14 cellular contexts compared by ENCODE assay signal in the genomic region with DNA sequence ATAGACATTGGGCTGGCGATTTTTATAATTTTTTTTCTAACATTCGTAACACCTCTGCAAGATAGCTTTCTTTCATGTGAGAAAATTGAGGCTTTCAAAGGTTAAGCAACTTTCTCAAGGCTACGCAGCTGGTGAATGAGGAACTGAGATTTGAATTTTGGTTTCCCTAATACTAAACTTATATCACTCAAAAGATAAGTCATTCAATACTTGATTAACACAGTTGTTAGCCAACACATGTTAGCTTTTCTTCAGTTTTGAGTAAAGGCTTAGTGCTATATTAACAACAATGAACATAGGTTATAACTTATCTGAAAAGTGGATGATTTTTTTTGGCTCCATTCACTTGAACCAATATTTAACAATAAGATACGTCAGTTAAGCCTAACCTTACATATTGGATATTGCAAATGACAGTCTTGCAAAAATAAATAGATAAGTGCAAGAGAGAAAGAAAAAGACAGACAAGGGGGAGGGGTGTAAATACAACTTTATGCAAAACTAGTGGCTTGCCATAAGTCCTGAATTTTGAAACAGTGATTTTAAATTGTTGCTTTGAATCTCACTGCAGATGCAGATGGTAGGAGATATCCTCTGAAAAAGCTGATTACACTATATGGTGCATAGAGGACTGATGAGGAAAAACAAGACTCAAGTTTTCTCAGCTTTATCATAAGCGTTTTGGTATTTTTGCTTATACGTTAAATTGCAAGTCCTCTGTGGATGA. TPM values are rescaled to one million over a fixed set of nuclear protein-coding genes. Genes with fewer than 3 reads are reported as not detected.
DNase-seq lines count a peak whose midpoint lies in the region; ATAC-seq lines count a peak whose summit lies in the region.
"Had no signal": no experiment of that assay in that cellular context is flagged by ENCODE, and none has a peak within 500 bp of the region (broad histone marks: within the 10 kb centered on the region; RNA-seq: fewer than 3 reads in every experiment).

No MANE protein-coding gene starts in this region.

- ATAC-seq in GM18909 (IDR thresholded peaks at IDR 0.05; ENCODE audit: poor library complexity, unreplicated experiment): peak; percentile 95
- ATAC-seq in GM21723 (IDR thresholded peaks at IDR 0.05; ENCODE audit: unreplicated experiment): peak; percentile 97
- ATAC-seq in HG03097 (IDR thresholded peaks at IDR 0.05; ENCODE audit: low FRiP score, unreplicated experiment): peak; percentile 69
- peak; percentile 37 to 58 for ATAC-seq in naive B cell (ENCODE audit: low read depth in 2 of 2)
- no peak for ATAC-seq in GM21381 (IDR thresholded peaks at IDR 0.05; ENCODE audit: unreplicated experiment)
- ATAC-seq: activated T-helper 17 cell treated with anti-CD3 and anti-CD28 coated beads, Interleukin-2, amount 50 U/mL, for 72 hours; WTC11 had no signal

- H3K4me3 Mint-ChIP-seq in naive B cell: peak overlapping the region in 1 of 8 donors; percentile 17
- H3K4me3 Mint-ChIP-seq: activated T-helper 17 cell treated with anti-CD3 and anti-CD28 coated beads, Interleukin-2, amount 50 U/mL, for 72 hours; CD4-positive, CD25-positive, alpha-beta regulatory T cell; WTC11 had no signal

- H3K9me3 Mint-ChIP-seq in naive B cell: peaks cover 0 to 3% (median 0%) of the 10 kb centered on the region in 7 donors
- H3K9me3 Mint-ChIP-seq: activated T-helper 17 cell treated with anti-CD3 and anti-CD28 coated beads, Interleukin-2, amount 50 U/mL, for 72 hours; WTC11 had no signal

- H3K27me3 Mint-ChIP-seq in naive B cell: no peaks in the 10 kb centered on the region
- H3K27me3 Mint-ChIP-seq: activated T-helper 17 cell treated with anti-CD3 and anti-CD28 coated beads, Interleukin-2, amount 50 U/mL, for 72 hours; CD4-positive, CD25-positive, alpha-beta regulatory T cell had no signal

- H3K36me3 Mint-ChIP-seq in naive B cell: no peaks in the 10 kb centered on the region
- H3K36me3 Mint-ChIP-seq: CD4-positive, CD25-positive, alpha-beta regulatory T cell; WTC11 had no signal

- no peaks in the 10 kb centered on the region for H3K4me1 Mint-ChIP-seq in naive B cell
- H3K4me1 Mint-ChIP-seq: activated T-helper 17 cell treated with anti-CD3 and anti-CD28 coated beads, Interleukin-2, amount 50 U/mL, for 72 hours; CD4-positive, CD25-positive, alpha-beta regulatory T cell had no signal

- H3K27ac Mint-ChIP-seq in naive B cell: no peak overlapping the region
- H3K27ac Mint-ChIP-seq: activated T-helper 17 cell treated with anti-CD3 and anti-CD28 coated beads, Interleukin-2, amount 50 U/mL, for 72 hours; CD4-positive, CD25-positive, alpha-beta regulatory T cell; WTC11 had no signal

- DNase-seq in naive B cell (no peak), NCI-H2081 (lab: John Stamatoyannopoulos, UW) (no peak), DMS53 treated with DMSO at 0.1 percent for 48 hours (lab: John Stamatoyannopoulos, UW; ENCODE audit: unreplicated experiment) (no peak)
- no peak for DNase-seq in activated CD4-positive, alpha-beta T cell treated with anti-CD3 and anti-CD28 coated beads for 1 hour
- DNase-seq: CD4-positive, CD25-positive, alpha-beta regulatory T cell; lower lobe of right lung; NCI-H510A treated with DMSO at 0.1 percent for 48 hours; stimulated activated CD4-positive, alpha-beta T cell treated with anti-CD3 and anti-CD28 coated beads, Interleukin-15, amount 100 ng/mL, for 24 hours had no signal

RNA-seq across cellular contexts. Expression of gene GPM6A, which starts 11.1 kb away (rescaled TPM):
- 10 to 100 TPM in 4 of 6 donors, 1 to 10 TPM in 2; 6.9 to 18.0 (median 10.5) TPM for polyA plus RNA-seq in naive B cell (ENCODE audit: low read depth in 6 of 6)
- polyA plus RNA-seq: CD4-positive, CD25-positive, alpha-beta regulatory T cell had no signal
